ENCODE assay signal across 29 cellular contexts in genomic region chr21:25863747-25864146, GRCh38.
"Had no signal": no experiment of that assay in that cellular context is flagged by ENCODE, and none has a peak within 500 bp of the region (broad histone marks: within the 10 kb centered on the region; RNA-seq: fewer than 3 reads in every experiment).

No MANE protein-coding gene starts in this region.

- H3K27me3 ChIP-seq: neural progenitor cell, ovary, spleen, suprapubic skin, testis, tibial artery, transverse colon, upper lobe of left lung, vagina had no signal

- H3K4me1 ChIP-seq: parathyroid adenoma, psoas muscle, spleen, suprapubic skin, testis, tibial artery, upper lobe of left lung, vagina had no signal

- H3K27ac ChIP-seq: neural progenitor cell, ovary, parathyroid adenoma, psoas muscle, spleen, suprapubic skin, testis, tibial artery, transverse colon, upper lobe of left lung, vagina had no signal

- H3K79me2 ChIP-seq: parathyroid adenoma had no signal

- H3K4me3 ChIP-seq: neural progenitor cell, ovary, psoas muscle, skin epidermis, smooth muscle cell, spleen, suprapubic skin, testis, tibial artery, transverse colon, upper lobe of left lung, vagina had no signal

- H2AFZ ChIP-seq: neural progenitor cell, parathyroid adenoma had no signal

- H3K9ac ChIP-seq: neural progenitor cell, parathyroid adenoma had no signal

- FAIRE-seq: urothelium cell line had no signal

- H3K9me3 ChIP-seq: ovary, psoas muscle, spleen, suprapubic skin, testis, tibial artery, transverse colon, upper lobe of left lung, vagina had no signal

- ATAC-seq: natural killer cell; psoas muscle; right cardiac atrium; sciatic nerve; stimulated activated memory B cell treated with anti-CD40 and anti-IgM and Interleukin-4, amounts not matched to agents 10 μg/mL and 1 μg/mL and 100 μg/mL, for 72 hours; stimulated activated naive CD8-positive, alpha-beta T cell treated with anti-CD3 and anti-CD28 coated beads, Interleukin-15, amount 100 ng/mL, for 72 hours; stimulated activated naive CD8-positive, alpha-beta T cell treated with anti-CD3 and anti-CD28 coated beads, Interleukin-15, Interleukin-2, amounts not matched to agents 100 U/mL and 50 U/mL, for 24 hours had no signal

- DNase-seq: natural killer cell; occipital lobe; ovary; posterior cingulate gyrus; psoas muscle; right cardiac atrium; spleen; stimulated activated CD4-positive, alpha-beta T cell treated with anti-CD3 and anti-CD28 coated beads, Interleukin-12 subunit alpha, Interleukin-12 subunit beta, amount 100 ng/mL, for 4 hours; stimulated activated CD4-positive, alpha-beta T cell treated with anti-CD3 and anti-CD28 coated beads, Interleukin-1b, Interleukin-23, amount 100 ng/mL, for 48 hours; stimulated activated CD4-positive, alpha-beta T cell treated with anti-CD3 and anti-CD28 coated beads, Interleukin-4, amount 100 ng/mL, for 1 hour; stimulated activated CD4-positive, alpha-beta T cell treated with anti-CD3 and anti-CD28 coated beads, Interleukin-4, amount 100 ng/mL, for 4 hours; stimulated activated CD8-positive, alpha-beta memory T cell treated with anti-CD3 and anti-CD28 coated beads, Interleukin-4, amount 100 ng/mL, for 48 hours; stimulated activated naive CD4-positive, alpha-beta T cell; stimulated activated naive CD8-positive, alpha-beta T cell treated with anti-CD3 and anti-CD28 coated beads, Interleukin-15, amount 100 ng/mL, for 72 hours; stimulated activated naive CD8-positive, alpha-beta T cell treated with anti-CD3 and anti-CD28 coated beads, Interleukin-15, Interleukin-2, amounts not matched to agents 100 U/mL and 50 U/mL, for 24 hours; substantia nigra; testis; tibial artery; transverse colon; upper lobe of left lung had no signal

- H3K36me3 ChIP-seq: neural progenitor cell, ovary, spleen, suprapubic skin, tibial artery, transverse colon, upper lobe of left lung, vagina had no signal

- H3K4me2 ChIP-seq: neural progenitor cell, smooth muscle cell had no signal
